In genomic region chr11:117044287-117045035, GRCh38 we compare ENCODE assay signal across 18 cellular contexts. TPM values are rescaled to one million over a fixed set of nuclear protein-coding genes. Genes with fewer than 3 reads are reported as not detected.
DNase-seq lines count a peak whose midpoint lies in the region; ATAC-seq lines count a peak whose summit lies in the region.
"Had no signal": no experiment of that assay in that cellular context is flagged by ENCODE, and none has a peak within 500 bp of the region (broad histone marks: within the 10 kb centered on the region; RNA-seq: fewer than 3 reads in every experiment).

No MANE protein-coding gene starts in this region.

- H3K4me1 Mint-ChIP-seq in activated naive CD4-positive, alpha-beta T cell treated with anti-CD3 and anti-CD28 coated beads, Interleukin-2, amount 50 U/mL, for 24 hours = peaks cover 74% of the 10 kb centered on the region

- peaks cover 3% of the 10 kb centered on the region for H3K36me3 Mint-ChIP-seq in activated naive CD4-positive, alpha-beta T cell treated with anti-CD3 and anti-CD28 coated beads, Interleukin-2, amount 50 U/mL, for 24 hours
- H3K36me3 Mint-ChIP-seq: neural progenitor cell had no signal

- H3K27me3 ChIP-seq in subcutaneous abdominal adipose tissue (ENCODE audit: control insufficient read depth in 5 of 5, insufficient read depth in 4 of 5, low read length in 5 of 5) = no peaks in the 10 kb centered on the region
- H3K27me3 ChIP-seq: adrenal gland, gastroesophageal sphincter, neural progenitor cell had no signal

- no peaks in the 10 kb centered on the region for H3K9me3 ChIP-seq in subcutaneous abdominal adipose tissue (ENCODE audit: control insufficient read depth in 5 of 5, low read length in 5 of 5)
- H3K9me3 ChIP-seq: adrenal gland, gastroesophageal sphincter, thoracic aorta had no signal

- H3K4me3 Mint-ChIP-seq in activated naive CD4-positive, alpha-beta T cell treated with anti-CD3 and anti-CD28 coated beads, Interleukin-2, amount 50 U/mL, for 24 hours = no peak overlapping the region
- H3K4me3 Mint-ChIP-seq: activated B cell treated with CpG ODN at 0.5 μM for 24 hours, H9, neural progenitor cell had no signal

- peak overlapping the region in 1 of 5 donors; percentile 3 for H3K4me3 ChIP-seq in subcutaneous abdominal adipose tissue (ENCODE audit: low read depth in 1 of 5, low read length in 5 of 5)
- H3K4me3 ChIP-seq: adrenal gland, gastroesophageal sphincter, neural progenitor cell, thoracic aorta had no signal

- no peaks in the 10 kb centered on the region for H3K9me3 Mint-ChIP-seq in activated naive CD4-positive, alpha-beta T cell treated with anti-CD3 and anti-CD28 coated beads, Interleukin-2, amount 50 U/mL, for 24 hours
- H3K9me3 Mint-ChIP-seq: activated B cell treated with CpG ODN at 0.5 μM for 24 hours, H9, neural progenitor cell had no signal

- peaks cover 0 to 26% (median 18%) of the 10 kb centered on the region in 5 donors for H3K4me1 ChIP-seq in subcutaneous abdominal adipose tissue (ENCODE audit: control insufficient read depth in 5 of 5, insufficient read depth in 5 of 5, low read length in 5 of 5)
- H3K4me1 ChIP-seq: neural progenitor cell had no signal

- peak overlapping the region; percentile 83 for H3K27ac ChIP-seq in subcutaneous abdominal adipose tissue (ENCODE audit: low read depth, low read length)
- H3K27ac ChIP-seq: adrenal gland, neural progenitor cell, thoracic aorta had no signal

- H3K9ac ChIP-seq in subcutaneous abdominal adipose tissue (ENCODE audit: low read length in 5 of 5) = peak overlapping the region in 2 of 5 donors; percentile 20 to 43
- H3K9ac ChIP-seq: neural progenitor cell had no signal

- peak overlapping the region; percentile 47 for H3K27ac Mint-ChIP-seq in activated naive CD4-positive, alpha-beta T cell treated with anti-CD3 and anti-CD28 coated beads, Interleukin-2, amount 50 U/mL, for 24 hours
- H3K27ac Mint-ChIP-seq: activated B cell treated with CpG ODN at 0.5 μM for 24 hours, neural progenitor cell had no signal

- peak; percentile 7 for ATAC-seq in left lobe of liver
- ATAC-seq in GM18498 (IDR thresholded peaks at IDR 0.05; ENCODE audit: unreplicated experiment) = no peak
- ATAC-seq in HG03571 (IDR thresholded peaks at IDR 0.05; ENCODE audit: unreplicated experiment) = no peak
- ATAC-seq: gastroesophageal sphincter had no signal

- H3K27me3 Mint-ChIP-seq in activated naive CD4-positive, alpha-beta T cell treated with anti-CD3 and anti-CD28 coated beads, Interleukin-2, amount 50 U/mL, for 24 hours = no peaks in the 10 kb centered on the region
- H3K27me3 Mint-ChIP-seq: activated B cell treated with CpG ODN at 0.5 μM for 24 hours had no signal

- no peaks in the 10 kb centered on the region for H3K36me3 ChIP-seq in subcutaneous abdominal adipose tissue (ENCODE audit: control insufficient read depth in 5 of 5, insufficient read depth in 5 of 5, low read length in 5 of 5)
- H3K36me3 ChIP-seq: adrenal gland, gastroesophageal sphincter, neural progenitor cell, thoracic aorta had no signal

- DNase-seq in activated naive CD4-positive, alpha-beta T cell (lab: John Stamatoyannopoulos, UW) = no peak
- peak; percentile 58 for DNase-seq in dermis blood vessel endothelial cell
- no peak for DNase-seq in left lobe of liver (ENCODE audit: low spot score)
- no peak for DNase-seq in GDM1 (lab: John Stamatoyannopoulos, UW)
- DNase-seq: activated B cell treated with CpG ODN at 0.5 μM for 24 hours; activated CD8-positive, alpha-beta memory T cell treated with anti-CD3 and anti-CD28 coated beads, Interleukin-2, amount 50 U/mL, for 4 hours; adrenal gland; cortex of kidney; H9; left cardiac atrium; MV-4-11 had no signal

RNA-seq across cellular contexts. Expression of gene SIK3, which starts 53.8 kb away (rescaled TPM):
- total RNA-seq in dermis blood vessel endothelial cell = 12.9 and 16.7 TPM in 2 replicates
- total RNA-seq in left lobe of liver = 27.1 TPM
